26 cellular contexts compared by ENCODE assay signal in the genomic region with DNA sequence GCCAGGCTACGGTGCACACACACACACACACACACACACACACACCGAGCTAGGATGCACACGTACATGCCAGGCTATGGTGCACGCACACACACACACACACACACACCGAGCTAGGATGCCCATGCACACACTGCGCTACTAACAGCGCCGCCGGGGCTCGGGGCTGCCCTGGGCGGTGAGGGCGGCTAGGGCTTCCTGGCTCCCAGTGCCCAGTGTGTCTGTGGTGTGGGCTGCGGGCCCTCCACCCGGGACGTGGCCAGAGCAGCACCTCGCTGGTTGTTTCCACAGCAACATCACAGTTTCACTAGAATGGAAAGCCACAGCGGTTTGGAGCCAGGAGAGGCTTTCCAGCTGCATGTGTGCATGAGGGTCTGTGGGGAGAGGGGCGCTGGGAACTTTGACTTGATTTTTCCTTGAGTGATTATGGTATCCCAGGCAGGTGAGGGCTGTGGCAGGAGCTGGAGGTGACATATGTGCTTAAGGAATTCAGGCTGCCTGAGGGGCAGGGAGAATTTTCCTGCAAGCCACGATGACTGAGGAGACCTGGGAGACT.
A peak's percentile ranks its signal among the peaks of the same experiment; 100 is the strongest.
DNase-seq lines count a peak whose midpoint lies in the region; ATAC-seq and TF ChIP-seq lines count a peak whose summit lies in the region.
"Had no signal": no experiment of that assay in that cellular context is flagged by ENCODE, and none has a peak within 500 bp of the region (broad histone marks: within the 10 kb centered on the region; RNA-seq: fewer than 3 reads in every experiment).

No MANE protein-coding gene starts in this region.

- intact Hi-C loops in Right ventricle myocardium superior (cut with DNase I) (no loop called here), cardiac septum (cut with DNase I) (no loop called here)

- no peaks in the 10 kb centered on the region for H3K36me3 Mint-ChIP-seq in endodermal cell (ENCODE audit: low read depth)
- H3K36me3 Mint-ChIP-seq in mesothelial cell of epicardium: no peaks in the 10 kb centered on the region
- H3K36me3 Mint-ChIP-seq in stimulated activated effector memory CD8-positive, alpha-beta T cell treated with anti-CD3 and anti-CD28 coated beads, Interleukin-12 subunit alpha, Interleukin-12 subunit beta, amount 100 ng/mL, for 72 hours: no peaks in the 10 kb centered on the region
- H3K36me3 Mint-ChIP-seq: brain; CD4-positive, CD25-positive, alpha-beta regulatory T cell; stimulated activated naive B cell treated with anti-CD40 and anti-IgM and Interleukin-4, amounts not matched to agents 10 μg/mL and 1 μg/mL and 100 μg/mL, for 72 hours had no signal

- peaks cover 3% of the 10 kb centered on the region for H3K4me1 Mint-ChIP-seq in endodermal cell
- H3K4me1 Mint-ChIP-seq in mesothelial cell of epicardium: peaks cover 31% of the 10 kb centered on the region
- no peaks in the 10 kb centered on the region for H3K4me1 Mint-ChIP-seq in stimulated activated effector memory CD8-positive, alpha-beta T cell treated with anti-CD3 and anti-CD28 coated beads, Interleukin-12 subunit alpha, Interleukin-12 subunit beta, amount 100 ng/mL, for 72 hours
- H3K4me1 Mint-ChIP-seq: activated CD4-positive, alpha-beta T cell treated with anti-CD3 and anti-CD28 coated beads for 36 hours; CD4-positive, CD25-positive, alpha-beta regulatory T cell; stimulated activated naive B cell treated with anti-CD40 and anti-IgM and Interleukin-4, amounts not matched to agents 10 μg/mL and 1 μg/mL and 100 μg/mL, for 72 hours had no signal

- peak; percentile 35 for ATAC-seq in stimulated activated effector memory CD8-positive, alpha-beta T cell treated with anti-CD3 and anti-CD28 coated beads, Interleukin-12 subunit alpha, Interleukin-12 subunit beta, amount 100 ng/mL, for 72 hours
- ATAC-seq in Right ventricle myocardium superior (ENCODE audit: poor library complexity): no peak
- ATAC-seq in left lobe of liver: no peak
- ATAC-seq: activated CD4-positive, alpha-beta T cell treated with anti-CD3 and anti-CD28 coated beads for 36 hours; esophagus mucosa; gastroesophageal sphincter; stimulated activated naive B cell treated with anti-CD40 and anti-IgM and Interleukin-4, amounts not matched to agents 10 μg/mL and 1 μg/mL and 100 μg/mL, for 72 hours had no signal

- no peaks in the 10 kb centered on the region for H3K27me3 ChIP-seq in endodermal cell (ENCODE audit: control insufficient read depth, insufficient read depth, low read length, poor library complexity, severe bottlenecking)
- H3K27me3 ChIP-seq: gastroesophageal sphincter, testis had no signal

- H3K9ac ChIP-seq in endodermal cell (ENCODE audit: extremely low read depth, low read length, poor library complexity, severe bottlenecking): no peak overlapping the region

- peaks cover 7% of the 10 kb centered on the region for H3K27me3 Mint-ChIP-seq in endodermal cell (ENCODE audit: insufficient read depth)
- H3K27me3 Mint-ChIP-seq in mesothelial cell of epicardium (ENCODE audit: low read depth): no peaks in the 10 kb centered on the region

- H3K4me3 ChIP-seq in endodermal cell (ENCODE audit: low read length): no peak overlapping the region
- H3K4me3 ChIP-seq: gastroesophageal sphincter, lower lobe of right lung, smooth muscle cell, testis had no signal

- no peaks in the 10 kb centered on the region for H3K9me3 ChIP-seq in endodermal cell (ENCODE audit: control insufficient read depth, low read length)
- H3K9me3 ChIP-seq: gastroesophageal sphincter, lower lobe of right lung, testis had no signal

- no peaks in the 10 kb centered on the region for H3K36me3 ChIP-seq in endodermal cell (ENCODE audit: control insufficient read depth, insufficient read depth, low read length)
- H3K36me3 ChIP-seq: gastroesophageal sphincter, lower lobe of right lung had no signal

- no peak overlapping the region for H3K27ac ChIP-seq in endodermal cell (ENCODE audit: low read depth, low read length)
- H3K27ac ChIP-seq: gastroesophageal sphincter, lower lobe of right lung, testis had no signal

- H3K9me3 Mint-ChIP-seq in endodermal cell (no peaks in the 10 kb centered on the region), mesothelial cell of epicardium (peaks cover 3% of the 10 kb centered on the region)
- H3K9me3 Mint-ChIP-seq in stimulated activated effector memory CD8-positive, alpha-beta T cell treated with anti-CD3 and anti-CD28 coated beads, Interleukin-12 subunit alpha, Interleukin-12 subunit beta, amount 100 ng/mL, for 72 hours: no peaks in the 10 kb centered on the region
- H3K9me3 Mint-ChIP-seq: brain; CD4-positive, CD25-positive, alpha-beta regulatory T cell; stimulated activated naive B cell treated with anti-CD40 and anti-IgM and Interleukin-4, amounts not matched to agents 10 μg/mL and 1 μg/mL and 100 μg/mL, for 72 hours; T-helper 1 cell treated with Interleukin-12 subunit alpha and Interleukin-12 subunit beta and Interleukin-4 antibody, amounts not matched to agents 30 μg/mL and 1 μg/mL, for 36 hours had no signal

- TF ChIP-seq CTCF in endodermal cell (conservative IDR thresholded peaks at IDR 0.05): no peak
- TF ChIP-seq CTCF in mesothelial cell of epicardium (IDR thresholded peaks at IDR 0.05; ENCODE audit: unreplicated experiment): no peak

- WGBS in endodermal cell (ENCODE audit: insufficient coverage in 1 of 2, insufficient read length in 1 of 2), 2 experiments: 88 to 94% methylated on average over 2 to 19 of the region's 19 CpGs

- H3K4me3 Mint-ChIP-seq in endodermal cell (no peak overlapping the region), mesothelial cell of epicardium (no peak overlapping the region)
- no peak overlapping the region for H3K4me3 Mint-ChIP-seq in stimulated activated effector memory CD8-positive, alpha-beta T cell treated with anti-CD3 and anti-CD28 coated beads, Interleukin-12 subunit alpha, Interleukin-12 subunit beta, amount 100 ng/mL, for 72 hours
- H3K4me3 Mint-ChIP-seq: activated CD4-positive, alpha-beta T cell treated with anti-CD3 and anti-CD28 coated beads for 36 hours; CD4-positive, CD25-positive, alpha-beta regulatory T cell; stimulated activated naive B cell treated with anti-CD40 and anti-IgM and Interleukin-4, amounts not matched to agents 10 μg/mL and 1 μg/mL and 100 μg/mL, for 72 hours; T-helper 1 cell treated with Interleukin-12 subunit alpha and Interleukin-12 subunit beta and Interleukin-4 antibody, amounts not matched to agents 30 μg/mL and 1 μg/mL, for 36 hours had no signal

- no peaks in the 10 kb centered on the region for H3K4me1 ChIP-seq in endodermal cell (ENCODE audit: control insufficient read depth, insufficient read depth, low read length)
- H3K4me1 ChIP-seq: lower lobe of right lung, testis had no signal

- DNase-seq in NCI-H226 (peak; percentile 23), endodermal cell (peak; percentile 47), mesothelial cell of epicardium (ENCODE audit: low spot score in 2 of 2, unreplicated experiment in 2 of 2) (no peak), Right ventricle myocardium superior (no peak), cardiac septum (ENCODE audit: low spot score) (no peak), left lobe of liver (ENCODE audit: low spot score) (no peak)
- no peak for DNase-seq in stimulated activated effector memory CD8-positive, alpha-beta T cell treated with anti-CD3 and anti-CD28 coated beads, Interleukin-12 subunit alpha, Interleukin-12 subunit beta, amount 100 ng/mL, for 72 hours (ENCODE audit: low spot score in 2 of 2)
- DNase-seq: activated CD4-positive, alpha-beta T cell treated with anti-CD3 and anti-CD28 coated beads for 36 hours; activated gamma-delta T cell; activated T-cell treated with anti-CD3 and anti-CD28 coated beads, Interleukin-2, amount 50 U/mL, for 1 hour; CD4-positive, CD25-positive, alpha-beta regulatory T cell; DMS 273 treated with DMSO at 0.1 percent for 48 hours; effector memory CD4-positive, alpha-beta T cell; KG1; lower lobe of right lung; NCI-H146; NCI-H2171 treated with DMSO at 0.1 percent for 48 hours; NCI-H526 treated with DMSO at 0.1 percent for 48 hours; stimulated activated CD4-positive, alpha-beta T cell treated with anti-CD3 and anti-CD28 coated beads, Interleukin-2, amount 100 ng/mL, for 48 hours; stimulated activated naive B cell treated with anti-CD40 and anti-IgM and Interleukin-4, amounts not matched to agents 10 μg/mL and 1 μg/mL and 100 μg/mL, for 72 hours; testis had no signal

- H3K27ac Mint-ChIP-seq in endodermal cell (no peak overlapping the region), mesothelial cell of epicardium (peak overlapping the region; percentile 96)
- H3K27ac Mint-ChIP-seq in stimulated activated effector memory CD8-positive, alpha-beta T cell treated with anti-CD3 and anti-CD28 coated beads, Interleukin-12 subunit alpha, Interleukin-12 subunit beta, amount 100 ng/mL, for 72 hours: no peak overlapping the region
- H3K27ac Mint-ChIP-seq: activated CD4-positive, alpha-beta T cell treated with anti-CD3 and anti-CD28 coated beads for 36 hours; stimulated activated naive B cell treated with anti-CD40 and anti-IgM and Interleukin-4, amounts not matched to agents 10 μg/mL and 1 μg/mL and 100 μg/mL, for 72 hours; T-helper 1 cell treated with Interleukin-12 subunit alpha and Interleukin-12 subunit beta and Interleukin-4 antibody, amounts not matched to agents 30 μg/mL and 1 μg/mL, for 36 hours had no signal

Comparison
In these comparisons a context has a peak if more than half of its experiments do, and no peak if none do; other contexts are left out.
1. DNase-seq: peak in NCI-H226 (single experiment) and endodermal cell (single experiment); none in mesothelial cell of epicardium (0 of 2), stimulated activated effector memory CD8-positive, alpha-beta T cell treated with anti-CD3 and anti-CD28 coated beads, Interleukin-12 subunit alpha, Interleukin-12 subunit beta, amount 100 ng/mL, for 72 hours (0 of 2), Right ventricle myocardium superior (single experiment), cardiac septum (single experiment) and left lobe of liver (single experiment).